ENCODE assay signal across 16 cellular contexts in genomic region chr17:31595076-31595475, GRCh38.
DNase-seq lines count a peak whose midpoint lies in the region; ATAC-seq and TF ChIP-seq lines count a peak whose summit lies in the region.
"Had no signal": no experiment of that assay in that cellular context is flagged by ENCODE, and none has a peak within 500 bp of the region (broad histone marks: within the 10 kb centered on the region; RNA-seq: fewer than 3 reads in every experiment).

No MANE protein-coding gene starts in this region.

- peaks cover 32% of the 10 kb centered on the region for H3K4me1 ChIP-seq in foreskin keratinocyte
- peaks cover 8 to 25% (median 17%) of the 10 kb centered on the region in 6 donors for H3K4me1 ChIP-seq in spleen
- H3K4me1 ChIP-seq: prostate gland, testis had no signal

- H3K9me3 ChIP-seq in spleen: no peaks in the 10 kb centered on the region
- H3K9me3 ChIP-seq: prostate gland, testis had no signal

- ATAC-seq in foreskin keratinocyte (peak; percentile 5), GM21423 (IDR thresholded peaks at IDR 0.05; ENCODE audit: unreplicated experiment) (no peak)
- ATAC-seq: activated T-cell treated with anti-CD3 and anti-CD28 coated beads, Interleukin-2, amount 50 U/mL, for 72 hours had no signal

- H3K4me3 ChIP-seq in H7 (ENCODE audit: insufficient read depth, low read depth, low read length) (no peak overlapping the region), spleen (no peak overlapping the region)
- H3K4me3 ChIP-seq: prostate gland, testis had no signal

- TF ChIP-seq CTCF in foreskin keratinocyte (conservative IDR thresholded peaks at IDR 0.05): no peak
- no peak for TF ChIP-seq CTCF in spleen (IDR thresholded peaks at IDR 0.05 in 8 of 11, conservative IDR thresholded peaks at IDR 0.05 in 3 of 11)

- DNase-seq in H7 (peak; percentile 10), amniotic epithelial cell (ENCODE audit: low read depth) (peak; percentile 50), foreskin keratinocyte (peak in 1 of 2 donors; percentile 75), spleen (peak; percentile 1), NCI-H1417 (lab: John Stamatoyannopoulos, UW) (no peak), nucleus accumbens (lab: John Stamatoyannopoulos, UW) (no peak), NCI-H226 (no peak)
- DNase-seq: activated CD4-positive, alpha-beta T cell treated with anti-CD3 and anti-CD28 coated beads, Interleukin-2, amount 10 ng/mL, durations not matched to agents 24 days and 14 days; activated T-cell treated with anti-CD3 and anti-CD28 coated beads, Interleukin-2, amount 50 U/mL, for 72 hours; DMS53; NCI-H2029 treated with DMSO at 0.1 percent for 48 hours; NCI-H82; T-helper 2 cell; testis had no signal

- 92 to 100% (median 95%) methylated on average over 2 of the region's 2 CpGs for WGBS in spleen, 5 donors

- H3K27me3 ChIP-seq in H7 (ENCODE audit: control insufficient read depth, insufficient read depth, low read length) (no peaks in the 10 kb centered on the region; the same call in 1 of the 2 replicates), foreskin keratinocyte (no peaks in the 10 kb centered on the region), spleen (replicated peaks in 1 of 7) (no peaks in the 10 kb centered on the region)
- H3K27me3 ChIP-seq: testis had no signal

- TF ChIP-seq POLR2A in spleen (IDR thresholded peaks at IDR 0.05): no peak

- intact Hi-C loops in spleen (cut with DNase I; ENCODE audit: low total_unique reads): no loop called here

- H3K27ac ChIP-seq in foreskin keratinocyte: no peak overlapping the region
- no peak overlapping the region for H3K27ac ChIP-seq in spleen
- H3K27ac ChIP-seq: prostate gland, testis had no signal

- H3K36me3 ChIP-seq in H7 (replicated peaks; ENCODE audit: control insufficient read depth, insufficient read depth, low read length) (no peaks in the 10 kb centered on the region), spleen (no peaks in the 10 kb centered on the region)
- H3K36me3 ChIP-seq: prostate gland had no signal

Comparison
In these comparisons a context has a peak if more than half of its experiments do, and no peak if none do; other contexts are left out.
1. DNase-seq: peak in H7 (single experiment), amniotic epithelial cell (single experiment) and spleen (single experiment); none in NCI-H1417 (0 of 3), nucleus accumbens (0 of 56) and NCI-H226 (single experiment).